Comparison of ENCODE assay signal across 18 cellular contexts in the genomic region with DNA sequence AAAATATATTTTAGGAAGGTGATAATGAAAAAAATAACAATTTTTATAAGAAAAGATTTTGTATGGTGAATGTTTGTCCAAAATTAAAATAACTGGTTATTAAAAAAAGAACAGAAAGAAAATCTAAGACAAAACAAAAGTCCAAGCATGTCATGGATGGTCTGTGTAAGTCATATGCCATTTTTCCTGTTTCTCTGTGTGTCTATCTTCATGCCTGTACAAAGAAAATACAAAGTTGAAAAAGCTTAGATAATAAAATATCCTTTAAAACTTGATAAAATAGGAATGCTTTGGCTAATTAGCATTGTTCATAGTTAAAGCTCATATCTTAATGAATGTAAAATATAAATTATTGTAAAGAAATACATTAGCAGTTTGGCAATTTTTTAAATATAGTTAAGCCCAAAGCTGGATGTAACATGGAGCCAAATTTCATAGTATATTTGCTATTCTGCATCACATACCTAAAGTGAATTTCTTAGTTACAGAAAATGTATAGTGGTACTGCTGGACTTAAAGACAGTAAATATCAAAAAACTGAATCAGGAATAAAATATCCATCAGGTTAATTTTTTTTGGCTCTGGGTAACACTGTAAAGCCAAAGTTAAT.
"Had no signal": no experiment of that assay in that cellular context is flagged by ENCODE, and none has a peak within 500 bp of the region (broad histone marks: within the 10 kb centered on the region; RNA-seq: fewer than 3 reads in every experiment).

No MANE protein-coding gene starts in this region.

- H3K4me1 ChIP-seq: gastrocnemius medialis, left lung, prostate gland, right atrium auricular region, tibial artery had no signal

- DNase-seq: activated B cell treated with CpG ODN at 0.5 μM for 24 hours; activated CD4-positive, alpha-beta memory T cell treated with anti-CD3 and anti-CD28 coated beads for 36 hours; activated CD4-positive, alpha-beta T cell treated with anti-CD3 and anti-CD28 coated beads for 4 hours; activated naive CD4-positive, alpha-beta T cell; brain microvascular endothelial cell; cortex of kidney; erythroblast; gastrocnemius medialis; head of caudate nucleus; kidney; left lung; mammary epithelial cell; stimulated activated naive CD8-positive, alpha-beta T cell treated with anti-CD3 and anti-CD28 coated beads, Interleukin-15, Interleukin-2, amounts not matched to agents 100 U/mL and 50 U/mL, for 24 hours; substantia nigra; tibial artery had no signal

- H3K9me3 ChIP-seq: gastrocnemius medialis, prostate gland, tibial artery had no signal

- ATAC-seq: gastrocnemius medialis; left lung; stimulated activated naive CD8-positive, alpha-beta T cell treated with anti-CD3 and anti-CD28 coated beads, Interleukin-15, Interleukin-2, amounts not matched to agents 100 U/mL and 50 U/mL, for 24 hours had no signal

- FAIRE-seq: endometrium, kidney had no signal

- H3K27ac ChIP-seq: brain microvascular endothelial cell, gastrocnemius medialis, left lung, prostate gland, right atrium auricular region, tibial artery had no signal

- H3K36me3 ChIP-seq: brain microvascular endothelial cell, gastrocnemius medialis, left lung, prostate gland, right atrium auricular region, tibial artery had no signal

- H3K27me3 ChIP-seq: brain microvascular endothelial cell, gastrocnemius medialis, left lung, right atrium auricular region, tibial artery had no signal

- H3K4me3 ChIP-seq: gastrocnemius medialis, left lung, prostate gland, right atrium auricular region, tibial artery had no signal
